ENCODE assay signal across 2 cellular contexts in genomic region chr17:4599505-4600281, GRCh38.
TF ChIP-seq lines count a peak whose summit lies in the region.

No MANE protein-coding gene starts in this region.

TF ChIP-seq in IMR-90, 13 proteins besides CTCF, POLR2A, EP300 and RAD21:
- no peak for TF ChIP-seq BHLHE40 (IDR thresholded peaks at IDR 0.05; ENCODE audit: low read depth, low read length)
- no peak for TF ChIP-seq ELK1 (IDR thresholded peaks at IDR 0.05; ENCODE audit: borderline replicate concordance, low read depth, low read length)
- no peak for TF ChIP-seq MAFK (IDR thresholded peaks at IDR 0.05; ENCODE audit: low read depth, low read length)
- TF ChIP-seq CHD1 (IDR thresholded peaks at IDR 0.05; ENCODE audit: low read depth, low read length), result no peak
- no peak for TF ChIP-seq NFE2L2 (IDR thresholded peaks at IDR 0.05; ENCODE audit: low read depth, low read length)
- TF ChIP-seq, protein P1, sequence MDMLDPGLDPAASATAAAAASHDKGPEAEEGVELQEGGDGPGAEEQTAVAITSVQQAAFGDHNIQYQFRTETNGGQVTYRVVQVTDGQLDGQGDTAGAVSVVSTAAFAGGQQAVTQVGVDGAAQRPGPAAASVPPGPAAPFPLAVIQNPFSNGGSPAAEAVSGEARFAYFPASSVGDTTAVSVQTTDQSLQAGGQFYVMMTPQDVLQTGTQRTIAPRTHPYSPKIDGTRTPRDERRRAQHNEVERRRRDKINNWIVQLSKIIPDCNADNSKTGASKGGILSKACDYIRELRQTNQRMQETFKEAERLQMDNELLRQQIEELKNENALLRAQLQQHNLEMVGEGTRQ (IDR thresholded peaks at IDR 0.05; ENCODE audit: low read depth, low read length), result no peak
- no peak for TF ChIP-seq RCOR1 (IDR thresholded peaks at IDR 0.05; ENCODE audit: insufficient replicate concordance, low read length)
- TF ChIP-seq RFX5 (IDR thresholded peaks at IDR 0.05; ENCODE audit: low read depth, low read length), result no peak
- TF ChIP-seq FOS (IDR thresholded peaks at IDR 0.05; ENCODE audit: low read depth, low read length), result no peak
- TF ChIP-seq CEBPB (IDR thresholded peaks at IDR 0.05; ENCODE audit: low read depth, low read length), result no peak

TF ChIP-seq in SK-N-SH treated with all-trans-retinoic acid at 6 μM for 48 hours, 23 proteins besides CTCF, POLR2A, EP300 and RAD21:
- TF ChIP-seq GLIS3 (CRISPR knock-in tag; IDR thresholded peaks at IDR 0.05) (no peak), PATZ1 (CRISPR knock-in tag; IDR thresholded peaks at IDR 0.05; ENCODE audit: borderline replicate concordance) (no peak), TOX (CRISPR knock-in tag; IDR thresholded peaks at IDR 0.05; ENCODE audit: borderline replicate concordance) (no peak), RARB (CRISPR knock-in tag; IDR thresholded peaks at IDR 0.05) (no peak), ZNF565 (CRISPR knock-in tag; conservative IDR thresholded peaks at IDR 0.05; ENCODE audit: low read depth) (no peak), POU6F1 (CRISPR knock-in tag; IDR thresholded peaks at IDR 0.05; ENCODE audit: borderline replicate concordance, low read depth) (no peak), ZNF70 (CRISPR knock-in tag; IDR thresholded peaks at IDR 0.05) (no peak), TSHZ2 (CRISPR knock-in tag; IDR thresholded peaks at IDR 0.05) (no peak), ZNF8 (CRISPR knock-in tag; IDR thresholded peaks at IDR 0.05) (no peak), ARNTL (CRISPR knock-in tag; IDR thresholded peaks at IDR 0.05; ENCODE audit: borderline replicate concordance, low read depth) (no peak), ZC3H10 (CRISPR knock-in tag; IDR thresholded peaks at IDR 0.05) (no peak), TCF4 (CRISPR knock-in tag; IDR thresholded peaks at IDR 0.05; ENCODE audit: borderline replicate concordance) (no peak), BACH2 (CRISPR knock-in tag; IDR thresholded peaks at IDR 0.05; ENCODE audit: borderline replicate concordance) (no peak), ESRRG (CRISPR knock-in tag; IDR thresholded peaks at IDR 0.05) (no peak), CSRNP3 (CRISPR knock-in tag; IDR thresholded peaks at IDR 0.05) (no peak), ISL1 (CRISPR knock-in tag; IDR thresholded peaks at IDR 0.05) (no peak)
